ENCODE assay signal across 8 cellular contexts in the genomic region with DNA sequence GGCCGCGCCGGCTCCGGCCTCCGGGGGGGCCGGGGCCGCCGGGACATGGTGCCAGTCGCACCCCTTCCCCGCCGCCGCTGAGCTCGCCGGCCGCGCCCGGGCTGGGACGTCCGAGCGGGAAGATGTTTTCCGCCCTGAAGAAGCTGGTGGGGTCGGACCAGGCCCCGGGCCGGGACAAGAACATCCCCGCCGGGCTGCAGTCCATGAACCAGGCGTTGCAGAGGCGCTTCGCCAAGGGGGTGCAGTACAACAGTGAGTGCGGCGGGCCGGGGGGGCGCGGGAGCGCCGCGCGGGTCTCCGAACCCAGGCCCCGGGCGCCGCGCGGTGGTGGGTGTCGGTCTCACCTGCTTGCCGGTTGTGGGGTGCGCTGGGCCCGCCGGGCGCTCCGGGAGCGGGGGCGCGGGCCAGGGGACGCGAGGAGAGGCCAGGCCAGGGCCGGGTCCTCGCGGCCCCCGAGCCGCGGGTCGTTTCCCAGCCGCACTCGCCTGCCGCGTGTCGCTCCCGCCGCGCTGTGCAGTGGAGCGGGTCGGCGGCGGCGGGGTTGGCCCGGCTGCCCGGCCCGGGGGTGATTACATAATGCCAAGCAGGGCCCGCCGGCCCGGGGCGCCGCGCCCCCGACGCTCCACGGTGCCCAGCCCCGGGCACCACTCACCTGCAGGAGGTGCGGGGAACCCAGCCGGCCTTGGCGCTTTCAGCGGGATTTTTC. TPM values are rescaled to one million over a fixed set of nuclear protein-coding genes. Genes with fewer than 3 reads are reported as not detected.
A peak's percentile ranks its signal among the peaks of the same experiment; 100 is the strongest.
DNase-seq lines count a peak whose midpoint lies in the region; ATAC-seq, FAIRE-seq and TF ChIP-seq lines count a peak whose summit lies in the region.

No MANE protein-coding gene starts in this region.

- TF ChIP-seq EP300 in GM12878 (IDR thresholded peaks at IDR 0.05; ENCODE audit: borderline replicate concordance in 1 of 2, control insufficient read depth in 1 of 2, low read depth in 2 of 2, low read length in 2 of 2), result no peak

- peak overlapping the region; percentile 74 for H3K27ac ChIP-seq in GM12878 (ENCODE audit: control insufficient read depth, insufficient read depth)

- in situ Hi-C loops in GM12878 (cut with MboI), result no loop called here

- peak overlapping the region; percentile 90 for H3K4me3 ChIP-seq in GM12878

- peak; percentile 34 for ATAC-seq in GM18867 (IDR thresholded peaks at IDR 0.05; ENCODE audit: unreplicated experiment)
- peak; percentile 36 for ATAC-seq in HG02852 (IDR thresholded peaks at IDR 0.05; ENCODE audit: unreplicated experiment)
- peak; percentile 49 for ATAC-seq in GM12878

- CTCF ChIA-PET in GM12878 (lab: Yijun Ruan, JAX), result interaction anchor here (0.5 to 4.4 kb wide), 8 partner anchors 8 to 259 kb away, joined by 3 to 15 read pairs (median 4); partner anchors contain the start of gene AJM1

- TF ChIP-seq RAD21 in GM12878 (IDR thresholded peaks at IDR 0.05; ENCODE audit: insufficient read depth, low read depth, low read length), result no peak

- H3K9me3 ChIP-seq in GM12878 (replicated peaks; ENCODE audit: control insufficient read depth, insufficient read depth, low read length), result no peaks in the 10 kb centered on the region

- POLR2A ChIA-PET in GM12878 (lab: Charles Lee), result interaction anchor here (1.0 to 1.2 kb wide), 3 partner anchors 41 to 94 kb away, joined by 3 to 4 read pairs (median 3); partner anchors contain the start of gene PHPT1

- H3K4me2 ChIP-seq in GM12878 (ENCODE audit: control insufficient read depth, insufficient read depth), result peak overlapping the region; percentile 76; the same call in 1 of the 2 replicates

- H2AFZ ChIP-seq in GM12878 (ENCODE audit: control insufficient read depth, low read depth, low read length), result peak overlapping the region; percentile 54

- H3K36me3 ChIP-seq in GM12878 (ENCODE audit: control insufficient read depth in 2 of 2, insufficient read depth in 2 of 2, low read length in 1 of 2), result peaks cover 2 to 7% of the 10 kb centered on the region in 2 experiments; a peak in 3 of 4 replicates

- H4K20me1 ChIP-seq in GM12878 (ENCODE audit: control insufficient read depth, insufficient read depth), result no peaks in the 10 kb centered on the region; the same call in 1 of the 2 replicates

- H3K4me1 ChIP-seq in GM12878 (ENCODE audit: control insufficient read depth, insufficient read depth, low read length), result peaks cover 7% of the 10 kb centered on the region

- no peak for TF ChIP-seq CTCF in GM12878 (IDR thresholded peaks at IDR 0.05 in 2 of 3, conservative IDR thresholded peaks at IDR 0.05 in 1 of 3; ENCODE audit: control insufficient read depth in 2 of 3, extremely low read depth in 1 of 3, insufficient read depth in 1 of 3, low read depth in 3 of 3, low read length in 3 of 3)

- H3K79me2 ChIP-seq in GM12878 (ENCODE audit: control insufficient read depth, insufficient read depth, low read length), result peaks cover 39% of the 10 kb centered on the region

- DNase-seq in GM12878 (ENCODE audit: low read depth, low spot score) (no peak), iris pigment epithelial cell (ENCODE audit: low read depth) (peak; percentile 25), AML-193 (lab: John Stamatoyannopoulos, UW) (no peak), SIG-M5 (lab: John Stamatoyannopoulos, UW) (no peak)
- DNase-seq in stimulated activated CD4-positive, alpha-beta T cell treated with anti-CD3 and anti-CD28 coated beads, Interleukin-4, amount 100 ng/mL, for 4 hours, result peak; percentile 51 to 52

- FAIRE-seq in GM12878 (lab: Jason Lieb, UNC), result no peak

- 2% methylated on average over 85 of the region's 93 CpGs for WGBS in GM12878 (ENCODE audit: insufficient coverage, insufficient replicate concordance, low lambda C conversion rate, missing lambda C conversion rate)

- TF ChIP-seq POLR2A in Raji (IDR thresholded peaks at IDR 0.05; ENCODE audit: insufficient read depth, low read depth, low read length), result 0 out of 2 replicates have a peak, but pooled peaks have one; percentile 9
- no peak for TF ChIP-seq POLR2A in GM12878 (IDR thresholded peaks at IDR 0.05; ENCODE audit: low read depth, low read length)

- SMC1A ChIA-PET in GM12878 (lab: Charles Lee; ENCODE audit: uncharacterized antibody, unreplicated experiment), result interaction anchor here (1.1 to 2.3 kb wide), 2 partner anchors 35 to 140 kb away, joined by 4 to 5 read pairs; partner anchors contain the start of gene AJM1

- BruUV-seq in GM12878 (replicated peaks; lab: Mats Ljungman, UMichigan), result no TSS peak

- no peaks in the 10 kb centered on the region for H3K27me3 ChIP-seq in GM12878 (replicated peaks in 1 of 2; ENCODE audit: control insufficient read depth in 2 of 2, insufficient read depth in 2 of 2, low read length in 1 of 2)

- RAD21 ChIA-PET in GM12878 (lab: Charles Lee; ENCODE audit: unreplicated experiment), result no interaction called here

- peak overlapping the region; percentile 93 for H3K9ac ChIP-seq in GM12878 (ENCODE audit: control insufficient read depth, insufficient read depth, low read length)

- intact Hi-C loops in GM12878 (cut with micrococcal nuclease; ENCODE audit: unreplicated experiment), result loop anchor here (10.0 kb wide), 1 partner anchor 77 kb away; the partner anchor contains the start of gene TRAF2

RNA-seq across cellular contexts. Expression of gene RABL6, which starts 0.5 kb away (rescaled TPM):
- 57.1 and 70.1 TPM in 2 replicates for total RNA-seq in GM12878 (2013; cell fraction: nucleolus; rRNA removed)
- total RNA-seq in GM12878 (2014; rRNA removed) (75.9 and 88.4 TPM in 2 replicates), GM12878 (2014; rRNA removed; fragmentation: Illumina TruSeq; extraction: Trizol) (38.7 and 44.4 TPM in 2 replicates), GM12878 (2021) (125 and 134 TPM in 2 replicates)
- polyA plus RNA-seq in GM12878 (2011; ENCODE audit: low read depth), result 41.1 TPM
- polyA plus RNA-seq in GM12878 (2011; rRNA removed) (25.5 and 45.8 TPM in 2 replicates), GM12878 (2014; fragmentation: Illumina TruSeq; extraction: Trizol) (21.6 and 38.4 TPM in 2 replicates), GM12878 (2014; fragmentation: Nextera tagmentation; extraction: Ambion mirVana) (1 to 10 TPM; 1.4 to 5.4 TPM), GM12878 (2014; rRNA removed) (84.7 and 92.1 TPM in 2 replicates), GM12878 (2016; fragmentation: Nextera tagmentation; extraction: Ambion mirVana) (10 to 100 TPM; 16.4 to 41.0 TPM)
- polyA plus RNA-seq in GM12878 (2011; cell fraction: cytosol; rRNA removed), result 44.4 and 59.3 TPM in 2 replicates
- 99.6 and 142 TPM in 2 replicates for polyA plus RNA-seq in GM12878 (2011; cell fraction: nucleus; rRNA removed)
- polyA plus RNA-seq in GM12878 (2012), result 49.6 and 55.1 TPM in 2 replicates
- polyA minus RNA-seq in GM12878 (2011; rRNA and poly(A)+ RNA removed), result 38.3 and 60.1 TPM in 2 replicates
- polyA minus RNA-seq in GM12878 (2011; cell fraction: cytosol; rRNA and poly(A)+ RNA removed), result 20.6 and 22.6 TPM in 2 replicates
- 27.8 and 54.0 TPM in 2 replicates for polyA minus RNA-seq in GM12878 (2011; cell fraction: nucleus; rRNA and poly(A)+ RNA removed)

RNA-seq across cellular contexts. Expression of gene CCDC183, which starts 12.1 kb away (rescaled TPM):
- total RNA-seq in GM12878 (2013; cell fraction: nucleolus; rRNA removed), result 2.4 and 2.5 TPM in 2 replicates
- total RNA-seq in GM12878 (2014; rRNA removed), result not detected in 2 replicates
- not detected in 2 replicates for total RNA-seq in GM12878 (2014; rRNA removed; fragmentation: Illumina TruSeq; extraction: Trizol)
- total RNA-seq in GM12878 (2021), result 0.27 TPM in 1 of 2 replicates, not detected in the other
- not detected for polyA plus RNA-seq in GM12878 (2011; ENCODE audit: low read depth)
- polyA plus RNA-seq in GM12878 (2011; rRNA removed), result 0.26 and 0.43 TPM in 2 replicates
- polyA plus RNA-seq in GM12878 (2011; cell fraction: cytosol; rRNA removed), result 0.22 TPM in 2 replicates
- 3.2 and 4.4 TPM in 2 replicates for polyA plus RNA-seq in GM12878 (2011; cell fraction: nucleus; rRNA removed)
- polyA plus RNA-seq in GM12878 (2012), result 0.51 and 0.93 TPM in 2 replicates
- polyA plus RNA-seq in GM12878 (2014; fragmentation: Illumina TruSeq; extraction: Trizol), result 0.04 TPM in 1 of 2 replicates, not detected in the other
- not detected for polyA plus RNA-seq in GM12878 (2014; fragmentation: Nextera tagmentation; extraction: Ambion mirVana)
- 0.25 and 0.60 TPM in 2 replicates for polyA plus RNA-seq in GM12878 (2014; rRNA removed)
- 1 to 10 TPM in 1 of 2 experiments, under 1 TPM in 1; 0.55 to 1.2 TPM for polyA plus RNA-seq in GM12878 (2016; fragmentation: Nextera tagmentation; extraction: Ambion mirVana)
- not detected in 2 replicates for polyA minus RNA-seq in GM12878 (2011; rRNA and poly(A)+ RNA removed)
- not detected in 2 replicates for polyA minus RNA-seq in GM12878 (2011; cell fraction: cytosol; rRNA and poly(A)+ RNA removed)
- polyA minus RNA-seq in GM12878 (2011; cell fraction: nucleus; rRNA and poly(A)+ RNA removed), result 0.12 TPM in 1 of 2 replicates, not detected in the other

RNA-seq across cellular contexts. Expression of gene TMEM141, which starts 17.1 kb away (rescaled TPM):
- total RNA-seq in GM12878 (2013; cell fraction: nucleolus; rRNA removed), result 14.3 and 15.9 TPM in 2 replicates
- total RNA-seq in GM12878 (2014; rRNA removed) (42.5 and 43.1 TPM in 2 replicates), GM12878 (2014; rRNA removed; fragmentation: Illumina TruSeq; extraction: Trizol) (27.4 and 29.2 TPM in 2 replicates), GM12878 (2021) (31.1 and 36.1 TPM in 2 replicates)
- 6.3 TPM for polyA plus RNA-seq in GM12878 (2011; ENCODE audit: low read depth)
- polyA plus RNA-seq in GM12878 (2011; rRNA removed) (11.0 and 20.2 TPM in 2 replicates), GM12878 (2014; fragmentation: Illumina TruSeq; extraction: Trizol) (15.2 and 38.1 TPM in 2 replicates), GM12878 (2014; fragmentation: Nextera tagmentation; extraction: Ambion mirVana) (10 to 100 TPM in 1 of 2 experiments, 1 to 10 TPM in 1; 7.8 to 13.3 TPM), GM12878 (2014; rRNA removed) (37.7 and 43.5 TPM in 2 replicates), GM12878 (2016; fragmentation: Nextera tagmentation; extraction: Ambion mirVana) (10 to 100 TPM; 46.7 to 48.6 TPM)
- polyA plus RNA-seq in GM12878 (2011; cell fraction: cytosol; rRNA removed), result 35.8 and 37.1 TPM in 2 replicates
- 23.1 and 24.7 TPM in 2 replicates for polyA plus RNA-seq in GM12878 (2011; cell fraction: nucleus; rRNA removed)
- polyA plus RNA-seq in GM12878 (2012), result 20.4 and 25.1 TPM in 2 replicates
- 5.8 and 8.3 TPM in 2 replicates for polyA minus RNA-seq in GM12878 (2011; rRNA and poly(A)+ RNA removed)
- 3.5 and 4.1 TPM in 2 replicates for polyA minus RNA-seq in GM12878 (2011; cell fraction: cytosol; rRNA and poly(A)+ RNA removed)
- 9.7 and 14.3 TPM in 2 replicates for polyA minus RNA-seq in GM12878 (2011; cell fraction: nucleus; rRNA and poly(A)+ RNA removed)

RNA-seq across cellular contexts. Expression of gene AJM1, which starts 34.0 kb away (rescaled TPM):
- 13.9 and 16.4 TPM in 2 replicates for total RNA-seq in GM12878 (2013; cell fraction: nucleolus; rRNA removed)
- 0.98 and 1.2 TPM in 2 replicates for total RNA-seq in GM12878 (2014; rRNA removed)
- 0.27 and 0.46 TPM in 2 replicates for total RNA-seq in GM12878 (2014; rRNA removed; fragmentation: Illumina TruSeq; extraction: Trizol)
- total RNA-seq in GM12878 (2021), result 1.9 and 2.5 TPM in 2 replicates
- 0.25 TPM for polyA plus RNA-seq in GM12878 (2011; ENCODE audit: low read depth)
- 0.55 and 1.2 TPM in 2 replicates for polyA plus RNA-seq in GM12878 (2011; rRNA removed)
- polyA plus RNA-seq in GM12878 (2011; cell fraction: cytosol; rRNA removed), result 0.97 and 1.9 TPM in 2 replicates
- polyA plus RNA-seq in GM12878 (2011; cell fraction: nucleus; rRNA removed), result 35.1 and 40.0 TPM in 2 replicates
- polyA plus RNA-seq in GM12878 (2012), result 1.9 and 2.7 TPM in 2 replicates
- 0.06 TPM in 1 of 2 replicates, not detected in the other for polyA plus RNA-seq in GM12878 (2014; fragmentation: Illumina TruSeq; extraction: Trizol)
- not detected for polyA plus RNA-seq in GM12878 (2014; fragmentation: Nextera tagmentation; extraction: Ambion mirVana)
- polyA plus RNA-seq in GM12878 (2014; rRNA removed), result 1.6 and 2.7 TPM in 2 replicates
- under 1 TPM; 0.54 to 0.82 TPM for polyA plus RNA-seq in GM12878 (2016; fragmentation: Nextera tagmentation; extraction: Ambion mirVana)
- polyA minus RNA-seq in GM12878 (2011; rRNA and poly(A)+ RNA removed), result 0.07 and 0.62 TPM in 2 replicates
- 0.31 and 1.1 TPM in 2 replicates for polyA minus RNA-seq in GM12878 (2011; cell fraction: cytosol; rRNA and poly(A)+ RNA removed)
- polyA minus RNA-seq in GM12878 (2011; cell fraction: nucleus; rRNA and poly(A)+ RNA removed), result 3.6 and 4.8 TPM in 2 replicates

RNA-seq across cellular contexts. Expression of gene PHPT1, which starts 41.0 kb away (rescaled TPM):
- total RNA-seq in GM12878 (2013; cell fraction: nucleolus; rRNA removed), result 66.9 and 74.5 TPM in 2 replicates
- 123 and 124 TPM in 2 replicates for total RNA-seq in GM12878 (2014; rRNA removed)
- 59.6 and 70.6 TPM in 2 replicates for total RNA-seq in GM12878 (2014; rRNA removed; fragmentation: Illumina TruSeq; extraction: Trizol)
- total RNA-seq in GM12878 (2021), result 131 and 132 TPM in 2 replicates
- 68.1 TPM for polyA plus RNA-seq in GM12878 (2011; ENCODE audit: low read depth)
- polyA plus RNA-seq in GM12878 (2011; rRNA removed), result 39.9 and 90.2 TPM in 2 replicates
- polyA plus RNA-seq in GM12878 (2011; cell fraction: cytosol; rRNA removed), result 155 and 276 TPM in 2 replicates
- 525 and 671 TPM in 2 replicates for polyA plus RNA-seq in GM12878 (2011; cell fraction: nucleus; rRNA removed)
- 128 and 143 TPM in 2 replicates for polyA plus RNA-seq in GM12878 (2012)
- polyA plus RNA-seq in GM12878 (2014; fragmentation: Illumina TruSeq; extraction: Trizol), result 7.1 and 56.2 TPM in 2 replicates
- 100 to 1,000 TPM; 169 to 200 TPM for polyA plus RNA-seq in GM12878 (2014; fragmentation: Nextera tagmentation; extraction: Ambion mirVana)
- polyA plus RNA-seq in GM12878 (2014; rRNA removed), result 148 and 151 TPM in 2 replicates
- polyA plus RNA-seq in GM12878 (2016; fragmentation: Nextera tagmentation; extraction: Ambion mirVana), result 100 to 1,000 TPM; 306 to 323 TPM
- polyA minus RNA-seq in GM12878 (2011; rRNA and poly(A)+ RNA removed), result 13.4 and 29.2 TPM in 2 replicates
- polyA minus RNA-seq in GM12878 (2011; cell fraction: cytosol; rRNA and poly(A)+ RNA removed), result 21.8 and 22.6 TPM in 2 replicates
- polyA minus RNA-seq in GM12878 (2011; cell fraction: nucleus; rRNA and poly(A)+ RNA removed), result 48.0 and 54.5 TPM in 2 replicates

Comparison
In these comparisons a context has a peak if more than half of its experiments do, and no peak if none do; other contexts are left out.
1. DNase-seq: peak in iris pigment epithelial cell (single experiment) and stimulated activated CD4-positive, alpha-beta T cell treated with anti-CD3 and anti-CD28 coated beads, Interleukin-4, amount 100 ng/mL, for 4 hours (2 of 2); none in GM12878 (single experiment), AML-193 (0 of 2) and SIG-M5 (single experiment).
2. Peak in every context shown above with its lines, with median percentiles within 50 percentile points of each other: ATAC-seq.